Comparison of ENCODE assay signal across 34 cellular contexts in genomic region chr12:2897418-2897817, GRCh38. TPM values are rescaled to one million over a fixed set of nuclear protein-coding genes. Genes with fewer than 3 reads are reported as not detected.
"Had no signal": no experiment of that assay in that cellular context is flagged by ENCODE, and none has a peak within 500 bp of the region (broad histone marks: within the 10 kb centered on the region; RNA-seq: fewer than 3 reads in every experiment).

No MANE protein-coding gene starts in this region.

- H3K27me3 Mint-ChIP-seq: stimulated activated memory B cell treated with anti-CD40 and anti-IgM and Interleukin-4, amounts not matched to agents 10 μg/mL and 1 μg/mL and 100 μg/mL, for 72 hours; stimulated activated naive B cell treated with anti-CD40 and anti-IgM and Interleukin-4, amounts not matched to agents 10 μg/mL and 1 μg/mL and 100 μg/mL, for 72 hours; stimulated activated naive CD8-positive, alpha-beta T cell treated with anti-CD3 and anti-CD28 coated beads, Interleukin-15, amount 100 ng/mL, for 72 hours; stimulated activated naive CD8-positive, alpha-beta T cell treated with anti-CD3 and anti-CD28 coated beads, Interleukin-15, Interleukin-2, amounts not matched to agents 100 ng/mL and 50 ng/mL, for 24 hours; type B pancreatic cell had no signal

- H3K36me3 Mint-ChIP-seq: stimulated activated effector memory CD8-positive, alpha-beta T cell treated with anti-CD3 and anti-CD28 coated beads, Interleukin-12 subunit alpha, Interleukin-12 subunit beta, amount 100 ng/mL, for 72 hours; stimulated activated memory B cell treated with anti-CD40 and anti-IgM and Interleukin-4, amounts not matched to agents 10 μg/mL and 1 μg/mL and 100 μg/mL, for 72 hours; stimulated activated naive B cell treated with anti-CD40 and anti-IgM and Interleukin-4, amounts not matched to agents 10 μg/mL and 1 μg/mL and 100 μg/mL, for 72 hours had no signal

- H3K9me3 ChIP-seq: stomach, suprapubic skin, testis, thoracic aorta, thyroid gland, tibial artery, tibial nerve, transverse colon, upper lobe of left lung, upper lobe of right lung, uterus, vagina had no signal

- DNase-seq: stimulated activated CD4-positive, alpha-beta T cell treated with anti-CD3 and anti-CD28 coated beads, Interleukin-2, amount 100 ng/mL, for 48 hours; stimulated activated CD4-positive, alpha-beta T cell treated with anti-CD3 and anti-CD28 coated beads, Interleukin-4, amount 100 ng/mL, for 1 hour; stimulated activated CD4-positive, alpha-beta T cell treated with anti-CD3 and anti-CD28 coated beads, Interleukin-4, amount 100 ng/mL, for 24 hours; stimulated activated CD4-positive, alpha-beta T cell treated with anti-CD3 and anti-CD28 coated beads, Interleukin-4, amount 100 ng/mL, for 4 hours; stimulated activated CD8-positive, alpha-beta memory T cell treated with anti-CD3 and anti-CD28 coated beads, Interleukin-4, amount 100 ng/mL, for 48 hours; stimulated activated naive B cell treated with anti-CD40 and anti-IgM and Interleukin-4, amounts not matched to agents 10 μg/mL and 1 μg/mL and 100 μg/mL, for 72 hours; stimulated activated naive CD4-positive, alpha-beta T cell; stimulated activated naive CD4-positive, alpha-beta T cell treated with Interleukin-2 at 50 U/mL for 16 hours; stimulated activated naive CD8-positive, alpha-beta T cell treated with anti-CD3 and anti-CD28 coated beads, Interleukin-15, amount 100 ng/mL, for 72 hours; stimulated activated naive CD8-positive, alpha-beta T cell treated with anti-CD3 and anti-CD28 coated beads, Interleukin-15, Interleukin-2, amounts not matched to agents 100 U/mL and 50 U/mL, for 24 hours; stomach; substantia nigra; testis; thyroid gland; tibial artery; transverse colon; trophoblast cell; upper lobe of left lung; upper lobe of right lung; uterus had no signal

- FAIRE-seq: urothelium cell line had no signal

- H3K27me3 ChIP-seq: stomach, suprapubic skin, testis, thyroid gland, tibial artery, tibial nerve, transverse colon, upper lobe of left lung, upper lobe of right lung, uterus, vagina had no signal

- H3K4me3 ChIP-seq: stomach, suprapubic skin, testis, thoracic aorta, thyroid gland, tibial artery, tibial nerve, transverse colon, upper lobe of left lung, upper lobe of right lung, uterus, vagina had no signal

- H3K27ac Mint-ChIP-seq: stimulated activated effector memory CD8-positive, alpha-beta T cell treated with anti-CD3 and anti-CD28 coated beads, Interleukin-12 subunit alpha, Interleukin-12 subunit beta, amount 100 ng/mL, for 72 hours; stimulated activated memory B cell treated with anti-CD40 and anti-IgM and Interleukin-4, amounts not matched to agents 10 μg/mL and 1 μg/mL and 100 μg/mL, for 72 hours; stimulated activated naive B cell treated with anti-CD40 and anti-IgM and Interleukin-4, amounts not matched to agents 10 μg/mL and 1 μg/mL and 100 μg/mL, for 72 hours; stimulated activated naive CD8-positive, alpha-beta T cell treated with anti-CD3 and anti-CD28 coated beads, Interleukin-15, amount 100 ng/mL, for 72 hours; stimulated activated naive CD8-positive, alpha-beta T cell treated with anti-CD3 and anti-CD28 coated beads, Interleukin-15, Interleukin-2, amounts not matched to agents 100 ng/mL and 50 ng/mL, for 24 hours; type B pancreatic cell had no signal

- H3K4me1 Mint-ChIP-seq: stimulated activated memory B cell treated with anti-CD40 and anti-IgM and Interleukin-4, amounts not matched to agents 10 μg/mL and 1 μg/mL and 100 μg/mL, for 72 hours had no signal

- H3K4me3 Mint-ChIP-seq: stimulated activated effector memory CD8-positive, alpha-beta T cell treated with anti-CD3 and anti-CD28 coated beads, Interleukin-12 subunit alpha, Interleukin-12 subunit beta, amount 100 ng/mL, for 72 hours; stimulated activated memory B cell treated with anti-CD40 and anti-IgM and Interleukin-4, amounts not matched to agents 10 μg/mL and 1 μg/mL and 100 μg/mL, for 72 hours; stimulated activated naive B cell treated with anti-CD40 and anti-IgM and Interleukin-4, amounts not matched to agents 10 μg/mL and 1 μg/mL and 100 μg/mL, for 72 hours; stimulated activated naive CD8-positive, alpha-beta T cell treated with anti-CD3 and anti-CD28 coated beads, Interleukin-15, amount 100 ng/mL, for 72 hours; stimulated activated naive CD8-positive, alpha-beta T cell treated with anti-CD3 and anti-CD28 coated beads, Interleukin-15, Interleukin-2, amounts not matched to agents 100 ng/mL and 50 ng/mL, for 24 hours; type B pancreatic cell had no signal

- H3K36me3 ChIP-seq: suprapubic skin, thoracic aorta, thyroid gland, tibial artery, tibial nerve, transverse colon, upper lobe of left lung, upper lobe of right lung, uterus, vagina had no signal

- H3K9me3 Mint-ChIP-seq: stimulated activated effector memory CD8-positive, alpha-beta T cell treated with anti-CD3 and anti-CD28 coated beads, Interleukin-12 subunit alpha, Interleukin-12 subunit beta, amount 100 ng/mL, for 72 hours; stimulated activated memory B cell treated with anti-CD40 and anti-IgM and Interleukin-4, amounts not matched to agents 10 μg/mL and 1 μg/mL and 100 μg/mL, for 72 hours; stimulated activated naive B cell treated with anti-CD40 and anti-IgM and Interleukin-4, amounts not matched to agents 10 μg/mL and 1 μg/mL and 100 μg/mL, for 72 hours; stimulated activated naive CD8-positive, alpha-beta T cell treated with anti-CD3 and anti-CD28 coated beads, Interleukin-15, amount 100 ng/mL, for 72 hours; stimulated activated naive CD8-positive, alpha-beta T cell treated with anti-CD3 and anti-CD28 coated beads, Interleukin-15, Interleukin-2, amounts not matched to agents 100 ng/mL and 50 ng/mL, for 24 hours; type B pancreatic cell had no signal

- H3K27ac ChIP-seq: stomach, suprapubic skin, testis, thoracic aorta, thyroid gland, tibial artery, transverse colon, upper lobe of left lung, upper lobe of right lung, uterus, vagina had no signal

- ATAC-seq: stimulated activated effector memory CD8-positive, alpha-beta T cell treated with anti-CD3 and anti-CD28 coated beads, Interleukin-12 subunit alpha, Interleukin-12 subunit beta, amount 100 ng/mL, for 72 hours; stimulated activated memory B cell treated with anti-CD40 and anti-IgM and Interleukin-4, amounts not matched to agents 10 μg/mL and 1 μg/mL and 100 μg/mL, for 72 hours; stimulated activated naive B cell treated with anti-CD40 and anti-IgM and Interleukin-4, amounts not matched to agents 10 μg/mL and 1 μg/mL and 100 μg/mL, for 72 hours; stimulated activated naive CD8-positive, alpha-beta T cell treated with anti-CD3 and anti-CD28 coated beads, Interleukin-15, amount 100 ng/mL, for 72 hours; stimulated activated naive CD8-positive, alpha-beta T cell treated with anti-CD3 and anti-CD28 coated beads, Interleukin-15, Interleukin-2, amounts not matched to agents 100 U/mL and 50 U/mL, for 24 hours; upper lobe of right lung had no signal

RNA-seq across cellular contexts. Expression of gene TEX52, which starts 40.6 kb away (rescaled TPM):
- total RNA-seq: stomach, subcutaneous adipose tissue, suprapubic skin, temporal lobe, thoracic aorta, thyroid gland, tibial nerve, transverse colon, upper lobe of left lung, upper lobe of right lung, ureter, urinary bladder, uterus, vagina had no signal
- polyA plus RNA-seq: stomach, thymus, urinary bladder had no signal
